ENCODE assay signal across 8 cellular contexts in the genomic region with DNA sequence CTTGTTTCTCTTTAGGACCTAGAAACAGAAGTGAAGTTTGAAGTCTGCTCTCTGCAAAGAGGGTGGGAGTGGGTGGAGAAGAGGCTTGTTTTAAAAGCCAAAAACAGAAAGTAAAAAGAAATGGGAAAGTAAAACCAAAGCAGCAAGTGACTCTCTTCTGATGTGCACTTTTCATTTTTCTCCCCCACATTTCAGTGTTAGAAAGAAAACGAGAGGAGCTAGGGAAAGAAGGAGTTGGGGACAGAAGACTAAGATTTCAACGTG. TPM values are rescaled to one million over a fixed set of nuclear protein-coding genes. Genes with fewer than 3 reads are reported as not detected.
DNase-seq lines count a peak whose midpoint lies in the region; ATAC-seq and TF ChIP-seq lines count a peak whose summit lies in the region.

No MANE protein-coding gene starts in this region.

- no peaks in the 10 kb centered on the region for H3K36me3 Mint-ChIP-seq in effector memory CD8-positive, alpha-beta T cell (ENCODE audit: insufficient read depth)

- H3K36me3 ChIP-seq in A673 (ENCODE audit: insufficient read depth, low read length, poor library complexity, severe bottlenecking) (no peaks in the 10 kb centered on the region), gastrocnemius medialis (no peaks in the 10 kb centered on the region)

- CTCF ChIA-PET in A673 (lab: Charles Lee), result no interaction called here

- H3K27ac ChIP-seq in A673 (ENCODE audit: low read depth, low read length, poor library complexity, severe bottlenecking) (peak overlapping the region; percentile 64), gastrocnemius medialis (peak overlapping the region in 1 of 4 donors; percentile 48)

- POLR2A ChIA-PET in A673 (lab: Charles Lee; ENCODE audit: low non-redundant PET), result no interaction called here

- ATAC-seq in GM19324 (IDR thresholded peaks at IDR 0.05; ENCODE audit: low FRiP score, unreplicated experiment) (peak; percentile 36), HG03175 (IDR thresholded peaks at IDR 0.05; ENCODE audit: unreplicated experiment) (peak; percentile 37), gastrocnemius medialis (no peak)
- no peak for ATAC-seq in effector memory CD8-positive, alpha-beta T cell (replicated peaks)

- H3K4me1 ChIP-seq in A673 (ENCODE audit: insufficient read depth, low read length, poor library complexity, severe bottlenecking), result peaks cover 50% of the 10 kb centered on the region
- peaks cover 0 to 10% of the 10 kb centered on the region in 2 donors for H3K4me1 ChIP-seq in gastrocnemius medialis

- no peak for TF ChIP-seq POLR2A in gastrocnemius medialis (IDR thresholded peaks at IDR 0.05)

- peak overlapping the region; percentile 71 to 74 for H3K4me3 Mint-ChIP-seq in effector memory CD8-positive, alpha-beta T cell

- DNase-seq in A673 (ENCODE audit: low spot score) (no peak), gastrocnemius medialis (no peak), NCI-H2171 (lab: John Stamatoyannopoulos, UW) (no peak), HK-2 (ENCODE audit: unreplicated experiment) (no peak)
- no peak for DNase-seq in effector memory CD8-positive, alpha-beta T cell
- DNase-seq in NK-92 treated with Interleukin-12 subunit alpha and Interleukin-12 subunit beta, amount 100 ng/mL, for 24 hours (lab: John Stamatoyannopoulos, UW), result no peak

- in situ Hi-C loops in gastrocnemius medialis (cut with MboI; ENCODE audit: low sequenced_read_pairs in 4 of 4), result no loop called here

- TF ChIP-seq CTCF in A673 (conservative IDR thresholded peaks at IDR 0.05; ENCODE audit: low read depth, low read length) (no peak), gastrocnemius medialis (IDR thresholded peaks at IDR 0.05 in 4 of 5, conservative IDR thresholded peaks at IDR 0.05 in 1 of 5) (no peak)

- intact Hi-C loops in A673 (cut with micrococcal nuclease; ENCODE audit: unreplicated experiment) (no loop called here), gastrocnemius medialis (cut with DNase I; ENCODE audit: low total_unique reads) (no loop called here)

- peaks cover 21 to 34% of the 10 kb centered on the region in 2 donors for H3K27me3 Mint-ChIP-seq in effector memory CD8-positive, alpha-beta T cell

- peaks cover 16 to 17% of the 10 kb centered on the region in 2 donors for H3K4me1 Mint-ChIP-seq in effector memory CD8-positive, alpha-beta T cell (ENCODE audit: low read depth in 2 of 2)

- peaks cover 3% of the 10 kb centered on the region for H3K27me3 ChIP-seq in A673 (replicated peaks; ENCODE audit: insufficient read depth, low read depth, low read length, poor library complexity)
- peaks cover 13 to 21% (median 20%) of the 10 kb centered on the region in 3 donors for H3K27me3 ChIP-seq in gastrocnemius medialis

- H3K4me3 ChIP-seq in A673 (ENCODE audit: low read depth, low read length, poor library complexity, severe bottlenecking), result peak overlapping the region; percentile 51
- H3K4me3 ChIP-seq in gastrocnemius medialis, result peak overlapping the region; percentile 38 to 60 (median 54)

- H3K9me3 ChIP-seq in A673 (ENCODE audit: low read depth, low read length, poor library complexity, severe bottlenecking), result no peaks in the 10 kb centered on the region
- no peaks in the 10 kb centered on the region for H3K9me3 ChIP-seq in gastrocnemius medialis

- H3K9me3 Mint-ChIP-seq in effector memory CD8-positive, alpha-beta T cell, result no peaks in the 10 kb centered on the region

- no TSS peak for BruUV-seq in A673 (replicated peaks; lab: Mats Ljungman, UMichigan)

- H3K27ac Mint-ChIP-seq in effector memory CD8-positive, alpha-beta T cell, result no peak overlapping the region

RNA-seq across cellular contexts. Expression of a gene that starts 1.3 kb away (rescaled TPM):
- 9.7 and 11.7 TPM in 2 replicates for total RNA-seq in A673 (2021)
- 1 to 10 TPM in 3 of 4 donors, not detected in 1; 1.0 to 7.8 (median 1.5) TPM for total RNA-seq in gastrocnemius medialis

RNA-seq across cellular contexts. Expression of a gene that starts 52.1 kb away (rescaled TPM):
- total RNA-seq in A673 (2021) (not detected in 2 replicates), gastrocnemius medialis (not detected)

Comparison
In these comparisons a context has a peak if more than half of its experiments do, and no peak if none do; other contexts are left out.
1. ATAC-seq: peak in GM19324 (single experiment) and HG03175 (single experiment); none in effector memory CD8-positive, alpha-beta T cell (single experiment) and gastrocnemius medialis (0 of 2).